32 cellular contexts compared by ENCODE assay signal in the genomic region with DNA sequence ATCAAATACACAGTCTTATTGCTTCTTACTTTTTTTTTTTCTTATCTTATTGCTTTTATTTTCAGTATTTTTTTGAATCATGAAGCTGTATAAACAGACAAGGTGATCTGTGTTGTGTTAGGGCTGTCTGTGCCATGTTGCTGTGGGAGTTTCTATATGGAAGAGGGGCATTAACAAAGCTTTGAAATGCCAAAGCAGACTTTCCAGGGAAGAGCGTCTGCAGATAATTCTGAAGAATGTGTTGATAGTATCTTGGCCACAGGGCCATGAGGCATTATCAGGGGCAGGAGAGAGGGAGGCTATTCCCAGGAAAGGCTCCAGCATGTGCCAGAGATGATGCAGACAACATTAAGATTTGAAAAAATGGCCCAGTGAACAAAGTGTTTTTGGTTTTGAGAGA.
"Had no signal": no experiment of that assay in that cellular context is flagged by ENCODE, and none has a peak within 500 bp of the region (broad histone marks: within the 10 kb centered on the region; RNA-seq: fewer than 3 reads in every experiment).

No MANE protein-coding gene starts in this region.

- H3K27me3 Mint-ChIP-seq: activated naive CD8-positive, alpha-beta T cell treated with anti-CD3 and anti-CD28 coated beads, Interleukin-2, amount 10 ng/mL, durations not matched to agents 7 days and 5 days; central memory CD8-positive, alpha-beta T cell; stimulated activated memory B cell treated with anti-CD40 and anti-IgM and Interleukin-4, amounts not matched to agents 10 μg/mL and 1 μg/mL and 100 μg/mL, for 72 hours; stimulated activated naive CD8-positive, alpha-beta T cell treated with anti-CD3 and anti-CD28 coated beads, Interleukin-15, amount 100 ng/mL, for 72 hours had no signal

- H3K4me1 Mint-ChIP-seq: stimulated activated naive CD8-positive, alpha-beta T cell treated with anti-CD3 and anti-CD28 coated beads, Interleukin-15, amount 100 ng/mL, for 72 hours had no signal

- H3K27me3 ChIP-seq: breast epithelium, esophagus muscularis mucosa, left lung, pancreas, sigmoid colon, upper lobe of left lung had no signal

- H3K4me3 Mint-ChIP-seq: activated naive CD4-positive, alpha-beta T cell treated with anti-CD3 and anti-CD28 coated beads for 36 hours; activated naive CD8-positive, alpha-beta T cell treated with anti-CD3 and anti-CD28 coated beads, Interleukin-2, amount 10 ng/mL, durations not matched to agents 7 days and 5 days; central memory CD8-positive, alpha-beta T cell; stimulated activated memory B cell treated with anti-CD40 and anti-IgM and Interleukin-4, amounts not matched to agents 10 μg/mL and 1 μg/mL and 100 μg/mL, for 72 hours; stimulated activated naive CD8-positive, alpha-beta T cell treated with anti-CD3 and anti-CD28 coated beads, Interleukin-15, amount 100 ng/mL, for 72 hours had no signal

- ATAC-seq: activated CD4-positive, CD25-positive, alpha-beta regulatory T cell treated with anti-CD3 and anti-CD28 coated beads, Interleukin-2, amount 50 U/mL, for 24 hours; left lung; lower lobe of right lung; pancreas; stimulated activated memory B cell treated with anti-CD40 and anti-IgM and Interleukin-4, amounts not matched to agents 10 μg/mL and 1 μg/mL and 100 μg/mL, for 72 hours; stimulated activated naive CD8-positive, alpha-beta T cell treated with anti-CD3 and anti-CD28 coated beads, Interleukin-15, amount 100 ng/mL, for 72 hours had no signal

- H3K4me3 ChIP-seq: breast epithelium, esophagus muscularis mucosa, left lung, lower lobe of right lung, pancreas, prostate gland, sigmoid colon, upper lobe of left lung had no signal

- H3K9me3 ChIP-seq: breast epithelium, esophagus muscularis mucosa, left lung, lower lobe of right lung, pancreas, prostate gland, sigmoid colon, upper lobe of left lung had no signal

- H3K27ac Mint-ChIP-seq: activated naive CD4-positive, alpha-beta T cell treated with anti-CD3 and anti-CD28 coated beads for 36 hours; activated naive CD8-positive, alpha-beta T cell treated with anti-CD3 and anti-CD28 coated beads, Interleukin-2, amount 10 ng/mL, durations not matched to agents 7 days and 5 days; stimulated activated memory B cell treated with anti-CD40 and anti-IgM and Interleukin-4, amounts not matched to agents 10 μg/mL and 1 μg/mL and 100 μg/mL, for 72 hours; stimulated activated naive CD8-positive, alpha-beta T cell treated with anti-CD3 and anti-CD28 coated beads, Interleukin-15, amount 100 ng/mL, for 72 hours had no signal

- H3K4me1 ChIP-seq: breast epithelium, esophagus muscularis mucosa, lower lobe of right lung, prostate gland, sigmoid colon had no signal

- H3K9me3 Mint-ChIP-seq: activated naive CD4-positive, alpha-beta T cell treated with anti-CD3 and anti-CD28 coated beads for 36 hours; activated naive CD8-positive, alpha-beta T cell treated with anti-CD3 and anti-CD28 coated beads, Interleukin-2, amount 10 ng/mL, durations not matched to agents 7 days and 5 days; central memory CD8-positive, alpha-beta T cell; stimulated activated memory B cell treated with anti-CD40 and anti-IgM and Interleukin-4, amounts not matched to agents 10 μg/mL and 1 μg/mL and 100 μg/mL, for 72 hours had no signal

- H3K36me3 ChIP-seq: breast epithelium, esophagus muscularis mucosa, left lung, lower lobe of right lung, pancreas, prostate gland, sigmoid colon, upper lobe of left lung had no signal

- DNase-seq: activated CD4-positive, alpha-beta T cell treated with anti-CD3 and anti-CD28 coated beads for 48 hours; activated CD4-positive, alpha-beta T cell treated with anti-CD3 and anti-CD28 coated beads, Interleukin-2, amount 50 U/mL, for 48 hours; activated CD8-positive, alpha-beta memory T cell treated with anti-CD3 and anti-CD28 coated beads for 24 hours; activated effector memory CD4-positive, alpha-beta T cell treated with Interleukin-2 at 50 U/mL for 16 hours; activated naive CD4-positive, alpha-beta T cell treated with anti-CD3 and anti-CD28 coated beads for 36 hours; activated naive CD8-positive, alpha-beta T cell treated with anti-CD3 and anti-CD28 coated beads, Interleukin-2, amount 10 ng/mL, durations not matched to agents 7 days and 5 days; dermis blood vessel endothelial cell; effector CD4-positive, alpha-beta T cell; foreskin melanocyte; left lung; lower lobe of right lung; nucleus accumbens; pancreas; retina; sigmoid colon; small intestine; stimulated activated CD4-positive, alpha-beta T cell treated with anti-CD3 and anti-CD28 coated beads, Interleukin-1b, Interleukin-23, amount 100 ng/mL, for 48 hours; stimulated activated CD4-positive, alpha-beta T cell treated with anti-CD3 and anti-CD28 coated beads, Interleukin-4, amount 100 ng/mL, for 4 hours; stimulated activated CD8-positive, alpha-beta memory T cell treated with anti-CD3 and anti-CD28 coated beads, Interleukin-4, amount 100 ng/mL, for 48 hours; stimulated activated naive CD8-positive, alpha-beta T cell treated with anti-CD3 and anti-CD28 coated beads, Interleukin-15, amount 100 ng/mL, for 72 hours; substantia nigra; T-helper 9 cell; upper lobe of left lung had no signal

- FAIRE-seq: colon, pancreas, small intestine, TTC549 had no signal

- H3K27ac ChIP-seq: breast epithelium, esophagus muscularis mucosa, left lung, lower lobe of right lung, pancreas, prostate gland, sigmoid colon, upper lobe of left lung, VCaP had no signal
